In the genomic region with DNA sequence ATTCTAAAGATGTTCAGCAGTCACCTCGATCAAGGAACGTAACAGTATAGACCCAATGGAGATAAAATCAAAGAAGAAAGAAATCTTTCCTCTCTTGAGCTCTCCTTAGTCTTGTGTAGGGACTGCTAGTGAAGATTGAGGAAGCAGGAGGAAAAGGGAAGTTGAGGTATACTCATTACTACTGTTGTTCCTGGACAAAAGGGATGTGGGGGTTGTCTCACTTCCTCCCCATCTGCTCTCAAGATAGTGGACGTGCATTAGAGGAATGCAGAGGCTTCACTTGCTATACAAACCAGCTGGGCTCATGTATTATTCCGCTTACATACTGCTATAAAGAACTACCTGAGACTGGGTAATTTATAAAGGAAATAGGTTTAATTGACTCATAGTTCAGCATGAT, we compare ENCODE assay signal across 16 cellular contexts.
"Had no signal": no experiment of that assay in that cellular context is flagged by ENCODE, and none has a peak within 500 bp of the region (broad histone marks: within the 10 kb centered on the region; RNA-seq: fewer than 3 reads in every experiment).

No MANE protein-coding gene starts in this region.

- H3K27me3 ChIP-seq: ascending aorta, gastrocnemius medialis, neural progenitor cell, stomach, testis, upper lobe of left lung had no signal

- H3K36me3 ChIP-seq: ascending aorta, gastrocnemius medialis, neural progenitor cell, stomach, upper lobe of left lung had no signal

- ATAC-seq: activated CD4-positive, alpha-beta T cell treated with anti-CD3 and anti-CD28 coated beads for 36 hours; activated CD8-positive, alpha-beta memory T cell treated with anti-CD3 and anti-CD28 coated beads, Interleukin-2, amount 10 ng/mL, durations not matched to agents 7 days and 5 days; activated naive CD8-positive, alpha-beta T cell treated with anti-CD3 and anti-CD28 coated beads, Interleukin-2, amount 50 U/mL, for 24 hours; gastrocnemius medialis had no signal

- H3K4me3 ChIP-seq: ascending aorta, gastrocnemius medialis, neural progenitor cell, stomach, testis, upper lobe of left lung had no signal

- H3K27ac ChIP-seq: ascending aorta, epithelial cell of prostate, gastrocnemius medialis, neural progenitor cell, stomach, testis, upper lobe of left lung had no signal

- DNase-seq: activated CD4-positive, alpha-beta memory T cell treated with anti-CD3 and anti-CD28 coated beads for 36 hours; activated CD4-positive, alpha-beta T cell treated with anti-CD3 and anti-CD28 coated beads for 36 hours; activated CD8-positive, alpha-beta memory T cell treated with anti-CD3 and anti-CD28 coated beads, Interleukin-2, amount 10 ng/mL, durations not matched to agents 7 days and 5 days; activated naive CD4-positive, alpha-beta T cell treated with anti-CD3 and anti-CD28 coated beads for 36 hours; activated naive CD8-positive, alpha-beta T cell treated with anti-CD3 and anti-CD28 coated beads, Interleukin-2, amount 50 U/mL, for 24 hours; activated T-cell treated with anti-CD3 and anti-CD28 coated beads, Interleukin-2, amount 50 U/mL, for 1 hour; gastrocnemius medialis; naive B cell; stimulated activated CD4-positive, alpha-beta T cell treated with anti-CD3 and anti-CD28 coated beads, Interleukin-1b, Interleukin-23, amount 100 ng/mL, for 48 hours; stomach; T-helper 9 cell; testis; upper lobe of left lung had no signal
